ENCODE assay signal across 1 cellular context in the genomic region with DNA sequence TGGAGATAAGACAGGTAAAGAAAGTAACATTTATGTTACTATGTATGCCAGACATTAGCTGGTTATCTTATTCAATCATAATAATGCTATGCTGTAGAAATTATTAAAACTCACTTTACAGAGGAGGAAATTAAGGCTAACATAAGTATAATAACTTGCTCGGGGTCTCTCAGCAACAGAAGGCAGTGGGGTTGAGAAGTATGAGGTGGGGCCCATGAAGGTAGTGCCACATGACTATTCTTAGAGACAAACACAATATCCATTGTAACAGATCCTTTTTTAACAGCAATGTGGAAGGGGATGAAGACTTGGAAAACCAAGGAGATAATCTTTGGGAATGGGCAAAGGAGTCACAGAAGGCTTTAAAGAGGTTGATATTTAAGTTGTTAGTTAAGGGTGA.
TF ChIP-seq lines count a peak whose summit lies in the region.

No MANE protein-coding gene starts in this region.

TF ChIP-seq in HEK293, 187 proteins besides CTCF, POLR2A, EP300 and RAD21:
- TF ChIP-seq ZNF549 (tag by site-specific recombination; IDR thresholded peaks at IDR 0.05), result no peak
- peak; percentile 61; the same call in 1 of the 2 replicates for TF ChIP-seq ZFP69B (tag by site-specific recombination; IDR thresholded peaks at IDR 0.05)
- TF ChIP-seq ZFP3 (tag by site-specific recombination; IDR thresholded peaks at IDR 0.05; ENCODE audit: low read depth), result no peak
- TF ChIP-seq ZNF423 (tag by site-specific recombination; IDR thresholded peaks at IDR 0.05), result no peak
- no peak for TF ChIP-seq ZNF571 (tag by site-specific recombination; IDR thresholded peaks at IDR 0.05)
- TF ChIP-seq ZNF626 (tag by site-specific recombination; IDR thresholded peaks at IDR 0.05), result no peak
- TF ChIP-seq, protein P1, sequence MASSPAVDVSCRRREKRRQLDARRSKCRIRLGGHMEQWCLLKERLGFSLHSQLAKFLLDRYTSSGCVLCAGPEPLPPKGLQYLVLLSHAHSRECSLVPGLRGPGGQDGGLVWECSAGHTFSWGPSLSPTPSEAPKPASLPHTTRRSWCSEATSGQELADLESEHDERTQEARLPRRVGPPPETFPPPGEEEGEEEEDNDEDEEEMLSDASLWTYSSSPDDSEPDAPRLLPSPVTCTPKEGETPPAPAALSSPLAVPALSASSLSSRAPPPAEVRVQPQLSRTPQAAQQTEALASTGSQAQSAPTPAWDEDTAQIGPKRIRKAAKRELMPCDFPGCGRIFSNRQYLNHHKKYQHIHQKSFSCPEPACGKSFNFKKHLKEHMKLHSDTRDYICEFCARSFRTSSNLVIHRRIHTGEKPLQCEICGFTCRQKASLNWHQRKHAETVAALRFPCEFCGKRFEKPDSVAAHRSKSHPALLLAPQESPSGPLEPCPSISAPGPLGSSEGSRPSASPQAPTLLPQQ (tag by site-specific recombination; IDR thresholded peaks at IDR 0.05), result peak; percentile 76
- TF ChIP-seq, protein P2, sequence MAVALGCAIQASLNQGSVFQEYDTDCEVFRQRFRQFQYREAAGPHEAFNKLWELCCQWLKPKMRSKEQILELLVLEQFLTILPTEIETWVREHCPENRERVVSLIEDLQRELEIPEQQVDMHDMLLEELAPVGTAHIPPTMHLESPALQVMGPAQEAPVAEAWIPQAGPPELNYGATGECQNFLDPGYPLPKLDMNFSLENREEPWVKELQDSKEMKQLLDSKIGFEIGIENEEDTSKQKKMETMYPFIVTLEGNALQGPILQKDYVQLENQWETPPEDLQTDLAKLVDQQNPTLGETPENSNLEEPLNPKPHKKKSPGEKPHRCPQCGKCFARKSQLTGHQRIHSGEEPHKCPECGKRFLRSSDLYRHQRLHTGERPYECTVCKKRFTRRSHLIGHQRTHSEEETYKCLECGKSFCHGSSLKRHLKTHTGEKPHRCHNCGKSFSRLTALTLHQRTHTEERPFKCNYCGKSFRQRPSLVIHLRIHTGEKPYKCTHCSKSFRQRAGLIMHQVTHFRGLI (tag by site-specific recombination; IDR thresholded peaks at IDR 0.05), result no peak
- TF ChIP-seq ZFP41 (tag by site-specific recombination; IDR thresholded peaks at IDR 0.05; ENCODE audit: borderline replicate concordance), result no peak
- TF ChIP-seq ZNF645 (tag by site-specific recombination; IDR thresholded peaks at IDR 0.05), result no peak
- no peak for TF ChIP-seq ZNF560 (tag by site-specific recombination; IDR thresholded peaks at IDR 0.05; ENCODE audit: borderline replicate concordance)
